In the genomic region with DNA sequence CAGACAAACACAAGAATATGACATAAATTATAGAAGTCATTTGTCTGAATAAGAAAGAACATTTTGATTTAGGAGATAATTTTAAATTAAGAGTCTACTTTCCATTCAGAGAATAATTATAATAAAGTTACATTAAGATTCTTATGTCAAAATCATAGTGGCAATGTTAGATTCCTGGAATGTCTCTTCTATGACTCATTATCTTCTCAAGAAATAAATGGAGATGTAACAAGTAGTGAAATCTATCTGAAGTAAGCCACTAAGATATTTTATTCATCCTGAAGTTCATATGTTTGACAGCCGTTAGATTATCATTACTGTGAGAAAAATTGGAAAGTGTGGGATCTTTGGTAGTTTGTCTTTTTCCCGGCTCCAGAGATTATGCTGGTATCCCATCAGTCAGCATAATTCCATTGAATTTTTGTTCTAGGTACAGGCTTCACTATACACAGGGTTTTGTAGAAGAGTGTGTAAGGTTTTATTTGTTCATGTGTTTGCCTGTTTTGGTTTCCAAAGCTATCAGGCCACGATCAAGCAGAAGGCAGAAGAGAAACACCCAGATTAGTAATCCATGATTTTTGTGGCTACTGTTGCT, we compare ENCODE assay signal across 21 cellular contexts.
A peak's percentile ranks its signal among the peaks of the same experiment; 100 is the strongest.
DNase-seq lines count a peak whose midpoint lies in the region; ATAC-seq and FAIRE-seq lines count a peak whose summit lies in the region.
"Had no signal": no experiment of that assay in that cellular context is flagged by ENCODE, and none has a peak within 500 bp of the region (broad histone marks: within the 10 kb centered on the region; RNA-seq: fewer than 3 reads in every experiment).

No MANE protein-coding gene starts in this region.

- ATAC-seq in HG03039 (IDR thresholded peaks at IDR 0.05; ENCODE audit: unreplicated experiment) = no peak
- no peak for ATAC-seq in HG02970 (IDR thresholded peaks at IDR 0.05; ENCODE audit: low FRiP score, unreplicated experiment)
- ATAC-seq: GM12878, T-cell had no signal

- DNase-seq in A172 (ENCODE audit: low spot score) (peak; percentile 50), HS-5 (ENCODE audit: low read depth) (peak; percentile 36), RCC 7860 (ENCODE audit: low spot score) (no peak), iris pigment epithelial cell (ENCODE audit: low read depth) (peak; percentile 0)
- DNase-seq in effector CD8-positive, alpha-beta T cell (lab: John Stamatoyannopoulos, UW) = no peak
- DNase-seq: CD4-positive, CD25-positive, alpha-beta regulatory T cell; COR-L47; DMS79; GM23248; H9; HFFc6; KBM-7; NCI-H1105 treated with DMSO at 0.1 percent for 48 hours; NCI-H2081; NCI-H2171; NCI-H526; SIG-M5; T-cell had no signal

- FAIRE-seq in RCC 7860 (lab: Jason Lieb, UNC) = peak; percentile 38
- FAIRE-seq: GM12878 had no signal

Comparison
In these comparisons a context has a peak if more than half of its experiments do, and no peak if none do; other contexts are left out.
1. DNase-seq: peak in A172 (single experiment), HS-5 (single experiment) and iris pigment epithelial cell (single experiment); none in RCC 7860 (single experiment) and effector CD8-positive, alpha-beta T cell (single experiment).